9 cellular contexts compared by ENCODE assay signal in the genomic region with DNA sequence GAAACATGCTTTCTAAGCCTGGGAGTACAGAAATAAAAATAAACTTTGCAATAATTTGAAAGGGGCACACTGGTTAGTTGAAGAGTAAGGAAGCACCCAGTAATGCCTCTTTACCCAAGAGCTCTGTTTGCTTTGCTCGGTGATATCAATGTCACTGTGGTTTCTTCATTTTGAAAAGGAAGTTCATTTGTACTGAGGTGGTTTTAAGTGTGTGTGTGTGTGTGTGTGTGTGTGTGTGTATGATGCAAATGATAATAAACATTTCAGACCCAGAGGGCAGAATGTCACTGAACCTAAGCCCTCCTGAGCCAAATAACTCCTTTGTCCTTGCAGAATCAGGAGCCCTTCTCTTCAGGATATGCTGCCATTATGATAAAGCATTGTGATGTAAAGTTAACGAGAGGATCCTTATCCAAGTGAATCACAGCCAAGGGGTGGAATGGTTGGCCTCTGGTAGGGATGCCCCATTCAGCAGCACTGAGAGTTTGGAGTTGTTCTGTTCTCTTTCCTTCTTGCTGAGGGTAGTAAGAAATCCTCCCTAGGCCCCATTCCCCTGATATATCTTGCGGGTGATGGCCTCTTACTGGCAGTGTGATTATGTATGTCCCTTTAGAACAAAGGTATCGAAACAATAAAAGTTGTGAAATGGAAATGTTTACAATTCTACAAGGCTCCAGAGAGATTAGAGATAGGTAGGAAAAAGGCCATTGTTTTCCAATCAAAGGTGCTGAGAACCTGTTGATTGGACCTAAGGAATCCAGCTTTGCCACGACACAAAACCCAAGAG. TPM values are rescaled to one million over a fixed set of nuclear protein-coding genes. Genes with fewer than 3 reads are reported as not detected.
DNase-seq lines count a peak whose midpoint lies in the region; TF ChIP-seq lines count a peak whose summit lies in the region.
"Had no signal": no experiment of that assay in that cellular context is flagged by ENCODE, and none has a peak within 500 bp of the region (broad histone marks: within the 10 kb centered on the region; RNA-seq: fewer than 3 reads in every experiment).

No MANE protein-coding gene starts in this region.

- H3K36me3 ChIP-seq in BLaER1 (no peaks in the 10 kb centered on the region), Peyer's patch (no peaks in the 10 kb centered on the region)
- H3K36me3 ChIP-seq: suprapubic skin had no signal

- H3K27me3 ChIP-seq in BLaER1 (no peaks in the 10 kb centered on the region), Peyer's patch (no peaks in the 10 kb centered on the region), dorsolateral prefrontal cortex (no peaks in the 10 kb centered on the region)
- H3K27me3 ChIP-seq: suprapubic skin had no signal

- TF ChIP-seq POLR2A in Peyer's patch (IDR thresholded peaks at IDR 0.05), result peak in 1 of 2 donors; percentile 17

- peak overlapping the region; percentile 65 for H3K4me2 ChIP-seq in BLaER1

- H3K9me3 ChIP-seq in BLaER1 (no peaks in the 10 kb centered on the region), Peyer's patch (no peaks in the 10 kb centered on the region)
- H3K9me3 ChIP-seq: suprapubic skin had no signal

- H3K4me3 ChIP-seq in BLaER1 (no peak overlapping the region), Peyer's patch (no peak overlapping the region), dorsolateral prefrontal cortex (no peak overlapping the region)
- H3K4me3 ChIP-seq: suprapubic skin had no signal

- H3K27ac ChIP-seq in BLaER1, result no peak overlapping the region
- peak overlapping the region in 3 of 4 donors; percentile 9 to 55 (median 27) for H3K27ac ChIP-seq in Peyer's patch
- no peak overlapping the region for H3K27ac ChIP-seq in dorsolateral prefrontal cortex
- no peak overlapping the region for H3K27ac ChIP-seq in caudate nucleus (ENCODE audit: low read depth, low read length)

- DNase-seq in GDM1 (lab: John Stamatoyannopoulos, UW) (peak; percentile 44), Peyer's patch (peak in 1 of 3 donors; percentile 59), fibroblast of peridontal ligament (ENCODE audit: extremely low read depth) (peak; percentile 29), NCI-H1105 treated with DMSO at 0.1 percent for 48 hours (lab: John Stamatoyannopoulos, UW) (no peak), AG20443 (ENCODE audit: low spot score) (no peak), dorsolateral prefrontal cortex (no peak), caudate nucleus (lab: John Stamatoyannopoulos, UW) (no peak)

- H3K4me1 ChIP-seq in BLaER1 (peaks cover 75% of the 10 kb centered on the region), Peyer's patch (peaks cover 0 to 71% (median 10%) of the 10 kb centered on the region in 4 donors)

- H3K9ac ChIP-seq in BLaER1, result no peak overlapping the region

- no peaks in the 10 kb centered on the region; the same call in 1 of the 2 replicates for H4K20me1 ChIP-seq in BLaER1

- TF ChIP-seq CTCF in Peyer's patch (IDR thresholded peaks at IDR 0.05) (no peak), dorsolateral prefrontal cortex (IDR thresholded peaks at IDR 0.05 in 54 of 56, conservative IDR thresholded peaks at IDR 0.05 in 2 of 56; ENCODE audit: low read depth in 1 of 56, partially characterized antibody in 56 of 56) (no peak)

- intact Hi-C loops in dorsolateral prefrontal cortex (cut with DNase I), result no loop called here

RNA-seq across cellular contexts. Expression of gene ITGA6, which starts 7.6 kb away (rescaled TPM):
- total RNA-seq in Peyer's patch (100 to 1,000 TPM; 201 to 357 (median 225) TPM), dorsolateral prefrontal cortex (10 to 100 TPM; 15.5 to 84.3 (median 30.7) TPM)

Comparison
In these comparisons a context has a peak if more than half of its experiments do, and no peak if none do; other contexts are left out.
1. H3K27ac ChIP-seq: peak in Peyer's patch (3 of 4); none in BLaER1 (single experiment), dorsolateral prefrontal cortex (0 of 59) and caudate nucleus (single experiment).
2. DNase-seq: peak in GDM1 (single experiment) and fibroblast of peridontal ligament (single experiment); none in NCI-H1105 treated with DMSO at 0.1 percent for 48 hours (single experiment), AG20443 (single experiment), dorsolateral prefrontal cortex (0 of 10) and caudate nucleus (0 of 61).